ENCODE assay signal across 8 cellular contexts in the genomic region with DNA sequence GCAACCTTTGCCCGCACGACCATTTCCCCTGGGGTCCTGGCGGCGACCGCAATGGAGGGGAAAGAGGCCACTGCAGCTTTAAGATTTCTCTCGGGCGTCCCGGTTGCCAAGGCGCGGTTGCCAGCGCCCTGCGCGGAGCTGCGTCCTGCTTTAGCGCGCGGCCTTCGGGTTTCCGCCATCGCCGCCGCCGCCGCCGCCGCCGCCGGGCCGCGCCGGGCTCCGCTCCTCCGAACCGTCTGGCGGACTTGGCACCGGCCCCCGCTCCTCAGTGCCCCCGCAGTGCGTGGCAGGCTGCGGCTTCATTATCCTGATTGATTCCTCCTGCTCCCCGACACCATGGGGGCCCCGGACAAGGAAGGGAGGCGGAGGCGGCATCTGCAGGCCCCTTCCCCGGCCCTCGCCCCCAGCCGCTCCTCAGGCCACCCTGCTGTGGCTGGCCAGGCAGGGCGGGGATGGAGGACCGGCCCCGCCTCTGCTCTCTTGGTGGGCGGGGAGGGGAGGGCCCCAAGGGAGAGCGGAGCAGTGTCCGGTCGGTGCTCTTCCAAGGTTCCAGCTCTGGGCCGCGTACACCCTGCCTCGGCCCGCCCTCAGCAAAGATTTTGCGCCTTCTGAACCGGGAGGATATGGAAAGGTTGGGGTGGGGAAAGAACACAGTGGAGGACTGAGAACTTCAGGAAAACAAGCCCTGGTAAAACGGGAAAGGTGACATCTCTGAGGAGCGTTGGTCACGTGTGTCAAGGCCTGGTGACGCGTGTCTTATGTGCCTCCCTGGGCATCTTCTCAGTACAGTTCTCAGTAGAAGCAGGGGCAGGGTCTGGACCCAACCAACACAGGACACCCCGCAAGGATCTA. TPM values are rescaled to one million over a fixed set of nuclear protein-coding genes. Genes with fewer than 3 reads are reported as not detected.
A peak's percentile ranks its signal among the peaks of the same experiment; 100 is the strongest.
DNase-seq lines count a peak whose midpoint lies in the region; ATAC-seq and TF ChIP-seq lines count a peak whose summit lies in the region.

No MANE protein-coding gene starts in this region.

- H3K36me3 ChIP-seq in transverse colon = no peaks in the 10 kb centered on the region

- intact Hi-C loops in transverse colon (cut with DNase I; ENCODE audit: low total_unique reads) = no loop called here

- H3K27me3 Mint-ChIP-seq in naive B cell = peaks cover 0 to 14% (median 8%) of the 10 kb centered on the region in 3 donors

- no peak for TF ChIP-seq EP300 in transverse colon (IDR thresholded peaks at IDR 0.05; ENCODE audit: low read depth)

- TF ChIP-seq CTCF in 22Rv1 (IDR thresholded peaks at IDR 0.05) (no peak), transverse colon (IDR thresholded peaks at IDR 0.05) (no peak)

- peaks cover 14 to 27% of the 10 kb centered on the region in 2 donors for H3K36me3 Mint-ChIP-seq in naive B cell

- peak overlapping the region in 3 of 6 donors; percentile 47 to 68 (median 62) for H3K27ac Mint-ChIP-seq in naive B cell

- H3K27me3 ChIP-seq in transverse colon = no peaks in the 10 kb centered on the region

- no peaks in the 10 kb centered on the region for H3K9me3 ChIP-seq in transverse colon

- H3K9me3 Mint-ChIP-seq in naive B cell = peaks cover 4 to 13% (median 10%) of the 10 kb centered on the region in 7 donors

- H3K4me1 ChIP-seq in transverse colon = peaks cover 3 to 15% (median 13%) of the 10 kb centered on the region in 4 donors

- DNase-seq in NCI-H226 (peak; percentile 70), activated T-helper 1 cell treated with Interleukin-2 at 50 U/mL for 16 hours (ENCODE audit: low read depth) (peak; percentile 3), fibroblast of peridontal ligament (ENCODE audit: extremely low read depth) (peak; percentile 41), naive B cell (peak; percentile 33), transverse colon (peak; percentile 69)

- peaks cover 4 to 14% (median 6%) of the 10 kb centered on the region in 3 donors for H3K4me1 Mint-ChIP-seq in naive B cell

- WGBS in transverse colon (ENCODE audit: low coverage in 1 of 2), 2 donors = 10% methylated on average over 33 of the region's 66 CpGs; no CpG with 5 or more reads in 1 of the 2 donors

- peak; percentile 36 for TF ChIP-seq POLR2A in transverse colon (IDR thresholded peaks at IDR 0.05)

- H3K27ac ChIP-seq in 22Rv1 (peak overlapping the region; percentile 93), transverse colon (peak overlapping the region; percentile 84 to 92 (median 86))

- H3K4me3 ChIP-seq in GM08714 (ENCODE audit: low read length) (peak overlapping the region; percentile 25; the same call in 1 of the 2 replicates), transverse colon (peak overlapping the region; percentile 23 to 71 (median 60))

- in situ Hi-C loops in transverse colon (cut with MboI; ENCODE audit: low pct_ligation_motif_present in 1 of 4, low pct_unique_long_range_greater_than_20kb in 1 of 4, low sequenced_read_pairs in 3 of 4) = no loop called here

- H3K4me3 Mint-ChIP-seq in naive B cell = peak overlapping the region; percentile 77 to 95 (median 88)

- ATAC-seq in naive B cell (ENCODE audit: low read depth in 2 of 2) = peak; percentile 80 to 89
- ATAC-seq in GM19455 (IDR thresholded peaks at IDR 0.05; ENCODE audit: unreplicated experiment) = no peak

RNA-seq across cellular contexts. Expression of a gene that starts 34.0 kb away (rescaled TPM):
- polyA plus RNA-seq in naive B cell (ENCODE audit: low read depth in 6 of 6) = under 1 TPM in 1 of 6 donors, not detected in 5; 0.09 TPM
- total RNA-seq in transverse colon = not detected

RNA-seq across cellular contexts. Expression of a gene that starts 53.1 kb away (rescaled TPM):
- polyA plus RNA-seq in naive B cell (ENCODE audit: low read depth in 6 of 6) = under 1 TPM in 1 of 6 donors, not detected in 5; 0.12 TPM
- total RNA-seq in transverse colon = 100 to 1,000 TPM; 125 to 509 (median 223) TPM

Comparison
In these comparisons a context has a peak if more than half of its experiments do, and no peak if none do; other contexts are left out.
1. DNase-seq: peak in every context shown above with its lines; median percentile 70 in NCI-H226; 69 in transverse colon; 41 in fibroblast of peridontal ligament; 33 in naive B cell; 3 in activated T-helper 1 cell treated with Interleukin-2 at 50 U/mL for 16 hours.